23 cellular contexts compared by ENCODE assay signal in genomic region chr20:21376631-21377030, GRCh38. TPM values are rescaled to one million over a fixed set of nuclear protein-coding genes. Genes with fewer than 3 reads are reported as not detected.
"Had no signal": no experiment of that assay in that cellular context is flagged by ENCODE, and none has a peak within 500 bp of the region (broad histone marks: within the 10 kb centered on the region; RNA-seq: fewer than 3 reads in every experiment).

No MANE protein-coding gene starts in this region.

- H3K4me1 Mint-ChIP-seq: nephron had no signal

- H3K27ac ChIP-seq: adrenal gland, body of pancreas, esophagus squamous epithelium, vagina had no signal

- ATAC-seq: activated T-cell treated with anti-CD3 and anti-CD28 coated beads, Interleukin-2, amount 50 U/mL, for 4 hours; body of pancreas; stimulated activated naive CD8-positive, alpha-beta T cell treated with anti-CD3 and anti-CD28 coated beads, Interleukin-15, Interleukin-2, amounts not matched to agents 100 U/mL and 50 U/mL, for 24 hours had no signal

- H3K4me1 ChIP-seq: esophagus squamous epithelium had no signal

- DNase-seq: activated CD4-positive, alpha-beta memory T cell treated with anti-CD3 and anti-CD28 coated beads, Interleukin-2, amount 10 ng/mL, durations not matched to agents 7 days and 5 days; activated CD4-positive, alpha-beta T cell treated with anti-CD3 and anti-CD28 coated beads for 4 hours; activated effector memory CD4-positive, alpha-beta T cell treated with Interleukin-2 at 50 U/mL for 16 hours; activated naive CD4-positive, alpha-beta T cell treated with anti-CD3 and anti-CD28 coated beads, Interleukin-2, amount 50 U/mL, for 16 hours; activated T-cell treated with anti-CD3 and anti-CD28 coated beads, Interleukin-2, amount 50 U/mL, for 4 hours; adrenal gland; body of pancreas; central memory CD4-positive, alpha-beta T cell; effector CD8-positive, alpha-beta T cell; esophagus squamous epithelium; midbrain; nucleus accumbens; stimulated activated CD4-positive, alpha-beta T cell treated with anti-CD3 and anti-CD28 coated beads, Interleukin-12 subunit alpha, Interleukin-12 subunit beta, amount 100 ng/mL, for 4 hours; stimulated activated CD4-positive, alpha-beta T cell treated with anti-CD3 and anti-CD28 coated beads, Interleukin-1b, Interleukin-23, amount 100 ng/mL, for 48 hours; stimulated activated naive CD8-positive, alpha-beta T cell treated with anti-CD3 and anti-CD28 coated beads, Interleukin-15, Interleukin-2, amounts not matched to agents 100 U/mL and 50 U/mL, for 24 hours; SW 1271; T-helper 2 cell; trophoblast cell had no signal

- H3K9me3 ChIP-seq: adrenal gland, body of pancreas, esophagus squamous epithelium, vagina had no signal

- H3K9me3 Mint-ChIP-seq: activated CD4-positive, alpha-beta memory T cell treated with anti-CD3 and anti-CD28 coated beads, Interleukin-2, amount 10 ng/mL, durations not matched to agents 7 days and 5 days; activated T-cell treated with anti-CD3 and anti-CD28 coated beads, Interleukin-2, amount 50 U/mL, for 4 hours; nephron had no signal

- H3K27me3 Mint-ChIP-seq: activated CD4-positive, alpha-beta memory T cell treated with anti-CD3 and anti-CD28 coated beads, Interleukin-2, amount 10 ng/mL, durations not matched to agents 7 days and 5 days had no signal

- H3K4me3 ChIP-seq: adrenal gland, body of pancreas, esophagus squamous epithelium, vagina had no signal

- H3K27me3 ChIP-seq: adrenal gland, body of pancreas, esophagus squamous epithelium, vagina had no signal

- H3K4me3 Mint-ChIP-seq: activated CD4-positive, alpha-beta memory T cell treated with anti-CD3 and anti-CD28 coated beads, Interleukin-2, amount 10 ng/mL, durations not matched to agents 7 days and 5 days; activated T-cell treated with anti-CD3 and anti-CD28 coated beads, Interleukin-2, amount 50 U/mL, for 4 hours; nephron had no signal

- H3K27ac Mint-ChIP-seq: activated CD4-positive, alpha-beta memory T cell treated with anti-CD3 and anti-CD28 coated beads, Interleukin-2, amount 10 ng/mL, durations not matched to agents 7 days and 5 days; nephron had no signal

RNA-seq across cellular contexts. Expression of gene NKX2-4, which starts 20.7 kb away (rescaled TPM):
- total RNA-seq: activated CD4-positive, alpha-beta memory T cell treated with anti-CD3 and anti-CD28 coated beads, Interleukin-2, amount 10 ng/mL, durations not matched to agents 7 days and 5 days; activated T-cell treated with anti-CD3 and anti-CD28 coated beads, Interleukin-2, amount 50 U/mL, for 4 hours; body of pancreas; esophagus squamous epithelium; lung microvascular endothelial cell; posterior vena cava; temporal lobe; vagina had no signal
